ENCODE assay signal across 21 cellular contexts in genomic region chr1:109543283-109543987, GRCh38. TPM values are rescaled to one million over a fixed set of nuclear protein-coding genes. Genes with fewer than 3 reads are reported as not detected.
"Had no signal": no experiment of that assay in that cellular context is flagged by ENCODE, and none has a peak within 500 bp of the region (broad histone marks: within the 10 kb centered on the region; RNA-seq: fewer than 3 reads in every experiment).

No MANE protein-coding gene starts in this region.

- H3K9me3 ChIP-seq: heart left ventricle, mucosa of descending colon, ovary, testis, tibial nerve, upper lobe of right lung, vagina had no signal

- H3K4me2 ChIP-seq: smooth muscle cell had no signal

- DNase-seq: cortex of kidney; dorsolateral prefrontal cortex; effector CD8-positive, alpha-beta T cell; foreskin melanocyte; heart left ventricle; hypothalamus; kidney glomerular epithelial cell; mammary epithelial cell; mucosa of descending colon; naive thymus-derived CD8-positive, alpha-beta T cell; ovary; stimulated activated CD4-positive, alpha-beta T cell treated with anti-CD3 and anti-CD28 coated beads, Interleukin-2, amount 100 ng/mL, for 48 hours; stimulated activated naive CD8-positive, alpha-beta T cell treated with anti-CD3 and anti-CD28 coated beads, Interleukin-15, Interleukin-2, amounts not matched to agents 100 U/mL and 50 U/mL, for 24 hours; upper lobe of right lung had no signal

- FAIRE-seq: islet of Langerhans had no signal

- H3K27me3 ChIP-seq: dorsolateral prefrontal cortex, heart left ventricle, ovary, testis, tibial nerve, upper lobe of right lung, vagina had no signal

- H3K27ac ChIP-seq: heart left ventricle, ovary, testis, tibial nerve, upper lobe of right lung, vagina had no signal

- H3K4me3 ChIP-seq: heart left ventricle, mucosa of descending colon, ovary, smooth muscle cell, testis, tibial nerve, upper lobe of right lung, vagina had no signal

- H3K36me3 ChIP-seq: heart left ventricle, ovary, tibial nerve, upper lobe of right lung, vagina had no signal

RNA-seq across cellular contexts. Expression of gene GPR61, which starts 3.8 kb away (rescaled TPM):
- total RNA-seq: neural crest cell, ovary, posterior vena cava, smooth muscle cell, upper lobe of right lung, vagina had no signal
- polyA plus RNA-seq: mammary epithelial cell had no signal
